In genomic region chr7:74657692-74658170, GRCh38 we compare ENCODE assay signal across 8 cellular contexts. TPM values are rescaled to one million over a fixed set of nuclear protein-coding genes. Genes with fewer than 3 reads are reported as not detected.
DNase-seq lines count a peak whose midpoint lies in the region; ATAC-seq and TF ChIP-seq lines count a peak whose summit lies in the region.

TSS of gene GTF2I (plus strand) at chr7:74657718. CDS start at chr7:74689129, 31,411 bp downstream.

- H3K4me1 Mint-ChIP-seq in activated T-helper 17 cell treated with anti-CD3 and anti-CD28 coated beads, Interleukin-2, amount 50 U/mL, for 72 hours, result peaks cover 35% of the 10 kb centered on the region

- 1% methylated on average over 30 of the region's 56 CpGs for WGBS in prostate gland

- no peaks in the 10 kb centered on the region for H3K27me3 Mint-ChIP-seq in activated T-helper 17 cell treated with anti-CD3 and anti-CD28 coated beads, Interleukin-2, amount 50 U/mL, for 72 hours

- no peaks in the 10 kb centered on the region for H3K36me3 ChIP-seq in prostate gland

- no peaks in the 10 kb centered on the region for H3K9me3 ChIP-seq in prostate gland

- peaks cover 49% of the 10 kb centered on the region for H3K36me3 Mint-ChIP-seq in activated T-helper 17 cell treated with anti-CD3 and anti-CD28 coated beads, Interleukin-2, amount 50 U/mL, for 72 hours (ENCODE audit: low read depth)

- no peak for TF ChIP-seq CTCF in prostate gland (IDR thresholded peaks at IDR 0.05)

- H3K9me3 Mint-ChIP-seq in activated T-helper 17 cell treated with anti-CD3 and anti-CD28 coated beads, Interleukin-2, amount 50 U/mL, for 72 hours, result no peaks in the 10 kb centered on the region

- H3K4me3 ChIP-seq in prostate gland, result peak within 1 kb of the TSS; percentile 96 to 100

- no peak for TF ChIP-seq POLR2A in prostate gland (IDR thresholded peaks at IDR 0.05)

- H3K4me3 Mint-ChIP-seq in activated T-helper 17 cell treated with anti-CD3 and anti-CD28 coated beads, Interleukin-2, amount 50 U/mL, for 72 hours, result peak within 1 kb of the TSS; percentile 89

- H3K27me3 ChIP-seq in prostate gland (replicated peaks; ENCODE audit: insufficient read depth), result no peaks in the 10 kb centered on the region

- peak; percentile 17 for ATAC-seq in GM21381 (IDR thresholded peaks at IDR 0.05; ENCODE audit: unreplicated experiment)
- peak; percentile 36 for ATAC-seq in activated T-helper 17 cell treated with anti-CD3 and anti-CD28 coated beads, Interleukin-2, amount 50 U/mL, for 72 hours (replicated peaks)
- ATAC-seq in Right ventricle myocardium superior (ENCODE audit: poor library complexity), result peak; percentile 43

- H3K4me1 ChIP-seq in prostate gland (replicated peaks), result no peaks in the 10 kb centered on the region

- peak within 1 kb of the TSS; percentile 96 for H3K27ac Mint-ChIP-seq in activated T-helper 17 cell treated with anti-CD3 and anti-CD28 coated beads, Interleukin-2, amount 50 U/mL, for 72 hours

- intact Hi-C loops in Right ventricle myocardium superior (cut with DNase I) (no loop called here), prostate gland (cut with DNase I) (no loop called here)

- H3K27ac ChIP-seq in prostate gland, result peak within 1 kb of the TSS; percentile 98 to 100

- peak; percentile 67 for DNase-seq in COLO668 (lab: John Stamatoyannopoulos, UW; ENCODE audit: unreplicated experiment)
- DNase-seq in HT-29 (ENCODE audit: low spot score), result no peak
- DNase-seq in Right ventricle myocardium superior, result no peak
- no peak for DNase-seq in prostate gland (ENCODE audit: low spot score)
- DNase-seq in EL, result no peak
- no peak for DNase-seq in DMS79 treated with DMSO at 0.1 percent for 48 hours (lab: John Stamatoyannopoulos, UW)

RNA-seq across cellular contexts. Expression of gene GTF2I, which starts in this region (rescaled TPM):
- total RNA-seq in HT-29 (2014; rRNA removed; shearing (Covaris generic)), result 219 and 240 TPM in 2 replicates
- 100 to 1,000 TPM; 133 to 143 TPM for total RNA-seq in activated T-helper 17 cell treated with anti-CD3 and anti-CD28 coated beads, Interleukin-2, amount 50 U/mL, for 72 hours
- total RNA-seq in Right ventricle myocardium superior, result 117 TPM
- total RNA-seq in prostate gland, result 100 to 1,000 TPM; 149 to 212 TPM
